ENCODE assay signal across 20 cellular contexts in the genomic region with DNA sequence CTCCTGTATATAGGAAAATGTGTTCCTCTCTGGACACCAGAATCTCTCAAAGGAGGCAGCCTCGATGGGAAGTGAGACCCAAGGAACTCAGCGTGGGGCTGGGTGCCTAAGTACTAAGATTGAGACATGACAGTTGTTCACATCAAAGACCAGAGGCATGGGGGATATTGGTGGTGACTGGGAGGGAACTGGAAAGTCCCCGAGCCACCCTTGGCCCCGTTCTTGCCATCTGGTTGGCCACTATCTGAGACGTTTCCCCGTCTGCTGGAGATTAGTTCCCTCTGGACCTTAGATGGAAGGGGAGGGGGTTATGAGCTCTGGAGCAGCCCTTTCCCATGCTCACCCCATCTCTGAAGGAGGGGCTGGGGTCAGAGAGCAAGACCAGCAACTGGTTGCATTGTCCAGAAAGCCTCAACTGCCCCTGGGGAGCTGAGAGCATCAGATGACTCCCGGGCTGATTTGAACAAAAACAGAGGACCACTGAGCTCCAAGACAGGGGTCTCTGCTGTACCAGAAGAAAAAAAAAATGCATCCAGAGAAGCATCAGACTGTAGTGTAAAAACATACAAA. TPM values are rescaled to one million over a fixed set of nuclear protein-coding genes. Genes with fewer than 3 reads are reported as not detected.
A peak's percentile ranks its signal among the peaks of the same experiment; 100 is the strongest.
DNase-seq lines count a peak whose midpoint lies in the region; ATAC-seq and TF ChIP-seq lines count a peak whose summit lies in the region.
"Had no signal": no experiment of that assay in that cellular context is flagged by ENCODE, and none has a peak within 500 bp of the region (broad histone marks: within the 10 kb centered on the region; RNA-seq: fewer than 3 reads in every experiment).

No MANE protein-coding gene starts in this region.

- H4K20me1 ChIP-seq in neural progenitor cell (ENCODE audit: low read depth): no peaks in the 10 kb centered on the region

- peaks cover 16% of the 10 kb centered on the region for H3K27me3 Mint-ChIP-seq in activated CD8-positive, alpha-beta memory T cell treated with anti-CD3 and anti-CD28 coated beads, Interleukin-2, amount 10 ng/mL, durations not matched to agents 7 days and 5 days
- H3K27me3 Mint-ChIP-seq in neural progenitor cell (ENCODE audit: insufficient read depth, low read depth): peaks cover 4% of the 10 kb centered on the region

- H3K4me2 ChIP-seq in neural progenitor cell: no peak overlapping the region
- H3K4me2 ChIP-seq: A549 had no signal

- H3K9ac ChIP-seq in colonic mucosa (ENCODE audit: low read depth in 2 of 2, low read length in 2 of 2) (no peak overlapping the region), neural progenitor cell (no peak overlapping the region)

- no peak overlapping the region for H2AFZ ChIP-seq in neural progenitor cell (replicated peaks)

- H3K4me3 ChIP-seq in colonic mucosa: no peak overlapping the region
- no peak overlapping the region for H3K4me3 ChIP-seq in neural progenitor cell
- no peak overlapping the region for H3K4me3 ChIP-seq in uterus
- H3K4me3 ChIP-seq: A549 had no signal

- CTCF ChIA-PET in activated CD8-positive, alpha-beta memory T cell treated with anti-CD3 and anti-CD28 coated beads, Interleukin-2, amount 10 ng/mL, durations not matched to agents 7 days and 5 days (lab: Charles Lee): no interaction called here

- H3K27ac ChIP-seq in colonic mucosa: no peak overlapping the region
- H3K27ac ChIP-seq in neural progenitor cell: no peak overlapping the region
- peak overlapping the region; percentile 62 to 73 for H3K27ac ChIP-seq in uterus
- H3K27ac ChIP-seq: A549, foreskin keratinocyte, HL-60, WERI-Rb-1 had no signal

- H3K79me2 ChIP-seq in neural progenitor cell (ENCODE audit: low read depth): peaks cover 4% of the 10 kb centered on the region

- H3K36me3 Mint-ChIP-seq in activated CD8-positive, alpha-beta memory T cell treated with anti-CD3 and anti-CD28 coated beads, Interleukin-2, amount 10 ng/mL, durations not matched to agents 7 days and 5 days: no peaks in the 10 kb centered on the region
- H3K36me3 Mint-ChIP-seq in neural progenitor cell: peaks cover 44% of the 10 kb centered on the region
- H3K36me3 Mint-ChIP-seq: CD8-positive, alpha-beta T cell had no signal

- no peaks in the 10 kb centered on the region for H3K9me3 Mint-ChIP-seq in activated CD8-positive, alpha-beta memory T cell treated with anti-CD3 and anti-CD28 coated beads, Interleukin-2, amount 10 ng/mL, durations not matched to agents 7 days and 5 days (ENCODE audit: low read depth)
- H3K9me3 Mint-ChIP-seq in neural progenitor cell: no peaks in the 10 kb centered on the region
- H3K9me3 Mint-ChIP-seq: CD8-positive, alpha-beta T cell; stimulated activated naive CD8-positive, alpha-beta T cell treated with anti-CD3 and anti-CD28 coated beads, Interleukin-15, amount 100 ng/mL, for 72 hours had no signal

- H3K36me3 ChIP-seq in colonic mucosa (no peaks in the 10 kb centered on the region), neural progenitor cell (no peaks in the 10 kb centered on the region), uterus (no peaks in the 10 kb centered on the region)

- no peak overlapping the region for H3K4me3 Mint-ChIP-seq in activated CD8-positive, alpha-beta memory T cell treated with anti-CD3 and anti-CD28 coated beads, Interleukin-2, amount 10 ng/mL, durations not matched to agents 7 days and 5 days
- no peak overlapping the region for H3K4me3 Mint-ChIP-seq in neural progenitor cell
- H3K4me3 Mint-ChIP-seq: CD8-positive, alpha-beta T cell; stimulated activated naive CD8-positive, alpha-beta T cell treated with anti-CD3 and anti-CD28 coated beads, Interleukin-15, amount 100 ng/mL, for 72 hours had no signal

- ATAC-seq in activated CD8-positive, alpha-beta memory T cell treated with anti-CD3 and anti-CD28 coated beads, Interleukin-2, amount 10 ng/mL, durations not matched to agents 7 days and 5 days: no peak
- ATAC-seq: A549; CD8-positive, alpha-beta T cell; stimulated activated naive CD8-positive, alpha-beta T cell treated with anti-CD3 and anti-CD28 coated beads, Interleukin-15, amount 100 ng/mL, for 72 hours had no signal

- peaks cover 4% of the 10 kb centered on the region for H3K4me1 Mint-ChIP-seq in activated CD8-positive, alpha-beta memory T cell treated with anti-CD3 and anti-CD28 coated beads, Interleukin-2, amount 10 ng/mL, durations not matched to agents 7 days and 5 days
- peaks cover 18% of the 10 kb centered on the region for H3K4me1 Mint-ChIP-seq in neural progenitor cell

- peak; percentile 18 for DNase-seq in activated CD8-positive, alpha-beta memory T cell treated with anti-CD3 and anti-CD28 coated beads, Interleukin-2, amount 10 ng/mL, durations not matched to agents 7 days and 5 days
- DNase-seq in activated CD8-positive, alpha-beta memory T cell treated with anti-CD3 and anti-CD28 coated beads, Interleukin-2, amount 50 U/mL, for 48 hours: no peak
- DNase-seq in colonic mucosa: peak; percentile 7
- DNase-seq in neural progenitor cell (ENCODE audit: low spot score): no peak
- DNase-seq in uterus: no peak
- DNase-seq in cerebellar cortex (ENCODE audit: low spot score): no peak
- DNase-seq in glomerular visceral epithelial cell (ENCODE audit: extremely low spot score): no peak
- DNase-seq in GM03348 (ENCODE audit: low spot score): no peak
- DNase-seq: activated naive CD4-positive, alpha-beta T cell treated with anti-CD3 and anti-CD28 coated beads, Interleukin-2, amount 50 U/mL, for 16 hours; effector CD8-positive, alpha-beta T cell; Karpas-422; NCI-H1436; NCI-H2227 treated with DMSO at 0.1 percent for 48 hours; nucleus accumbens; stimulated activated naive CD8-positive, alpha-beta T cell treated with anti-CD3 and anti-CD28 coated beads, Interleukin-15, amount 100 ng/mL, for 72 hours; WERI-Rb-1 had no signal

- H3K9me3 ChIP-seq in colonic mucosa: no peaks in the 10 kb centered on the region
- H3K9me3 ChIP-seq in neural progenitor cell (ENCODE audit: low read depth): no peaks in the 10 kb centered on the region
- no peaks in the 10 kb centered on the region for H3K9me3 ChIP-seq in uterus
- H3K9me3 ChIP-seq: A549 had no signal

- no peaks in the 10 kb centered on the region for H3K4me1 ChIP-seq in colonic mucosa
- peaks cover 7% of the 10 kb centered on the region for H3K4me1 ChIP-seq in neural progenitor cell
- H3K4me1 ChIP-seq in uterus: peaks cover 0 to 9% of the 10 kb centered on the region in 2 donors
- H3K4me1 ChIP-seq: A549 had no signal

- no peaks in the 10 kb centered on the region for H3F3A ChIP-seq in neural progenitor cell (ENCODE audit: low read depth)

- intact Hi-C loops in colonic mucosa (cut with DNase I) (no loop called here), uterus (cut with DNase I; ENCODE audit: low total_unique reads) (no loop called here)

- no peak overlapping the region for H3K27ac Mint-ChIP-seq in activated CD8-positive, alpha-beta memory T cell treated with anti-CD3 and anti-CD28 coated beads, Interleukin-2, amount 10 ng/mL, durations not matched to agents 7 days and 5 days
- H3K27ac Mint-ChIP-seq in neural progenitor cell: peak overlapping the region; percentile 76
- H3K27ac Mint-ChIP-seq: CD8-positive, alpha-beta T cell; stimulated activated naive CD8-positive, alpha-beta T cell treated with anti-CD3 and anti-CD28 coated beads, Interleukin-15, amount 100 ng/mL, for 72 hours had no signal

- TF ChIP-seq POLR2A in uterus (IDR thresholded peaks at IDR 0.05): no peak

- no peak for TF ChIP-seq CTCF in colonic mucosa (IDR thresholded peaks at IDR 0.05)
- TF ChIP-seq CTCF in neural progenitor cell (IDR thresholded peaks at IDR 0.05): no peak
- no peak for TF ChIP-seq CTCF in uterus (IDR thresholded peaks at IDR 0.05)

- no peaks in the 10 kb centered on the region for H3K27me3 ChIP-seq in colonic mucosa
- H3K27me3 ChIP-seq in neural progenitor cell: no peaks in the 10 kb centered on the region
- H3K27me3 ChIP-seq in uterus: no peaks in the 10 kb centered on the region
- H3K27me3 ChIP-seq: foreskin keratinocyte had no signal

RNA-seq across cellular contexts. Expression of gene FBLN7, which starts 11.8 kb away (rescaled TPM):
- total RNA-seq in activated CD8-positive, alpha-beta memory T cell treated with anti-CD3 and anti-CD28 coated beads, Interleukin-2, amount 10 ng/mL, durations not matched to agents 7 days and 5 days: under 1 TPM; 0.26 to 0.63 TPM
- under 1 TPM; 0.10 to 0.66 TPM for total RNA-seq in colonic mucosa
- 7.8 and 18.4 TPM in 2 replicates for total RNA-seq in neural progenitor cell (ENCODE audit: low replicate concordance)
- total RNA-seq in uterus: 10 to 100 TPM in 1 of 4 donors, 1 to 10 TPM in 3; 4.4 to 11.8 (median 7.9) TPM

Comparison
In these comparisons a context has a peak if more than half of its experiments do, and no peak if none do; other contexts are left out.
1. DNase-seq: peak in activated CD8-positive, alpha-beta memory T cell treated with anti-CD3 and anti-CD28 coated beads, Interleukin-2, amount 10 ng/mL, durations not matched to agents 7 days and 5 days (single experiment) and colonic mucosa (single experiment); none in activated CD8-positive, alpha-beta memory T cell treated with anti-CD3 and anti-CD28 coated beads, Interleukin-2, amount 50 U/mL, for 48 hours (single experiment), neural progenitor cell (single experiment), uterus (0 of 2), cerebellar cortex (single experiment), glomerular visceral epithelial cell (single experiment) and GM03348 (single experiment).
2. H3K27ac ChIP-seq: peak in uterus (2 of 2); none in colonic mucosa (single experiment) and neural progenitor cell (single experiment).